Comparison of ENCODE assay signal across 13 cellular contexts in the genomic region with DNA sequence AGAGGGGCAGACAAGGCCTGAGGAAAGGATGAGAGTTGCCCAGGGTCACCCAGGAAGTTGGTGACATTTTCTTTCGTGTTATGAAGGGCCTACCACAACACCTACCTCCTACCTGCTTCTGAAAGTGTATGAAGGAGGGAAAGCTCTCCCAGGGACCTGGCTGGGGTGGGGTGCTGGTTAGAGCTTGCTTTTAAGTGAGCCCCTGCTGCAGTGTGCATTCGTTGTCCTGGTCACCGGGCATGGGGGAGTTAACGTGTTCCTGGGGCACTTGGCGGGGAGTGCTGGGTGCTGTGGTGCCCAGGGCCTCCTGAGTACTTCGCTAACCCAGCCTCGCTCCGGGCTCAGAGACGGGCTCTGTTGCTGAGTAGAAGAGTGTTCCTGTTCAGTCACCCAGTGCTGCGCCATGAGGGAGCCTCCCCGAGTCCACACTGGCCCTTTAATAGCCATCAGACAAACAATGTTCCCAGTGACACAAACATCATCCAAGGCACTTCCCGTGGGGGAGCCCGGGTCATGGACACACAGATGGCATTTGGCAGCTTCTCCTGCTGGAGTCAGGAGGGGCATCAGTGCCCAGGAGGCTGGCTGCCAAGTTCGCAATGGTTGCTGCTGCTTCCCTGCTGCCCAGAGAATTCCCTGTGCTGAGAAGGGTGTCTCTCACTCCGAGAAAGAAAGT.
DNase-seq lines count a peak whose midpoint lies in the region; ATAC-seq lines count a peak whose summit lies in the region.
"Had no signal": no experiment of that assay in that cellular context is flagged by ENCODE, and none has a peak within 500 bp of the region (broad histone marks: within the 10 kb centered on the region; RNA-seq: fewer than 3 reads in every experiment).

No MANE protein-coding gene starts in this region.

- no peaks in the 10 kb centered on the region for H3K9me3 ChIP-seq in skeletal muscle tissue (ENCODE audit: control insufficient read depth in 3 of 3, low read length in 3 of 3)
- H3K9me3 ChIP-seq: gastroesophageal sphincter, uterus had no signal

- peak overlapping the region; percentile 46 to 61 (median 58) for H3K4me3 ChIP-seq in skeletal muscle tissue (ENCODE audit: low read length in 3 of 3)
- H3K4me3 ChIP-seq: gastroesophageal sphincter, uterus had no signal

- no peaks in the 10 kb centered on the region for H3K36me3 Mint-ChIP-seq in activated naive CD4-positive, alpha-beta T cell treated with anti-CD3 and anti-CD28 coated beads, Interleukin-2, amount 50 U/mL, for 72 hours
- H3K36me3 Mint-ChIP-seq: T-cell had no signal

- H3K27me3 ChIP-seq in layer of hippocampus (ENCODE audit: control insufficient read depth, insufficient read depth, low read length) (no peaks in the 10 kb centered on the region), skeletal muscle tissue (ENCODE audit: control insufficient read depth in 3 of 3, insufficient read depth in 3 of 3, low read length in 3 of 3) (no peaks in the 10 kb centered on the region)
- H3K27me3 ChIP-seq: gastroesophageal sphincter, uterus had no signal

- H3K36me3 ChIP-seq in skeletal muscle tissue (ENCODE audit: control insufficient read depth in 3 of 3, insufficient read depth in 3 of 3, low read length in 3 of 3): peaks cover 0 to 2% (median 0%) of the 10 kb centered on the region in 3 donors
- H3K36me3 ChIP-seq: uterus had no signal

- peak overlapping the region; percentile 15 to 70 (median 44) for H3K9ac ChIP-seq in skeletal muscle tissue (ENCODE audit: low read depth in 1 of 3, low read length in 3 of 3)

- H3K27ac ChIP-seq in layer of hippocampus (ENCODE audit: low read depth, low read length) (peak overlapping the region; percentile 67), skeletal muscle tissue (ENCODE audit: low read depth, low read length) (peak overlapping the region; percentile 55)
- H3K27ac ChIP-seq: uterus had no signal

- H3K4me1 ChIP-seq in skeletal muscle tissue (ENCODE audit: control insufficient read depth in 3 of 3, insufficient read depth in 3 of 3, low read length in 3 of 3): peaks cover 39 to 48% (median 42%) of the 10 kb centered on the region in 3 donors

- DNase-seq in NCI-H1092 (lab: John Stamatoyannopoulos, UW) (peak; percentile 70), amygdala (lab: John Stamatoyannopoulos, UW) (peak; percentile 16 to 96 (median 84))
- no peak for DNase-seq in activated naive CD4-positive, alpha-beta T cell treated with anti-CD3 and anti-CD28 coated beads, Interleukin-2, amount 50 U/mL, for 72 hours (ENCODE audit: low spot score in 2 of 2)
- DNase-seq: Karpas-422, NCI-H774, T-cell had no signal

- H3K9me3 Mint-ChIP-seq in activated naive CD4-positive, alpha-beta T cell treated with anti-CD3 and anti-CD28 coated beads, Interleukin-2, amount 50 U/mL, for 72 hours: no peaks in the 10 kb centered on the region
- H3K9me3 Mint-ChIP-seq: T-cell had no signal

- ATAC-seq in GM21528 (IDR thresholded peaks at IDR 0.05; ENCODE audit: low FRiP score, unreplicated experiment) (no peak), HG02852 (IDR thresholded peaks at IDR 0.05; ENCODE audit: unreplicated experiment) (no peak), GM19397 (IDR thresholded peaks at IDR 0.05; ENCODE audit: unreplicated experiment) (no peak)
- ATAC-seq in activated naive CD4-positive, alpha-beta T cell treated with anti-CD3 and anti-CD28 coated beads, Interleukin-2, amount 50 U/mL, for 72 hours: no peak
- ATAC-seq: gastroesophageal sphincter had no signal

- H3K27ac Mint-ChIP-seq in activated naive CD4-positive, alpha-beta T cell treated with anti-CD3 and anti-CD28 coated beads, Interleukin-2, amount 50 U/mL, for 72 hours: no peak overlapping the region
- H3K27ac Mint-ChIP-seq: T-cell had no signal

Comparison
In these comparisons a context has a peak if more than half of its experiments do, and no peak if none do; other contexts are left out.
1. DNase-seq: peak in NCI-H1092 (single experiment) and amygdala (56 of 56); none in activated naive CD4-positive, alpha-beta T cell treated with anti-CD3 and anti-CD28 coated beads, Interleukin-2, amount 50 U/mL, for 72 hours (0 of 2).